In the genomic region with DNA sequence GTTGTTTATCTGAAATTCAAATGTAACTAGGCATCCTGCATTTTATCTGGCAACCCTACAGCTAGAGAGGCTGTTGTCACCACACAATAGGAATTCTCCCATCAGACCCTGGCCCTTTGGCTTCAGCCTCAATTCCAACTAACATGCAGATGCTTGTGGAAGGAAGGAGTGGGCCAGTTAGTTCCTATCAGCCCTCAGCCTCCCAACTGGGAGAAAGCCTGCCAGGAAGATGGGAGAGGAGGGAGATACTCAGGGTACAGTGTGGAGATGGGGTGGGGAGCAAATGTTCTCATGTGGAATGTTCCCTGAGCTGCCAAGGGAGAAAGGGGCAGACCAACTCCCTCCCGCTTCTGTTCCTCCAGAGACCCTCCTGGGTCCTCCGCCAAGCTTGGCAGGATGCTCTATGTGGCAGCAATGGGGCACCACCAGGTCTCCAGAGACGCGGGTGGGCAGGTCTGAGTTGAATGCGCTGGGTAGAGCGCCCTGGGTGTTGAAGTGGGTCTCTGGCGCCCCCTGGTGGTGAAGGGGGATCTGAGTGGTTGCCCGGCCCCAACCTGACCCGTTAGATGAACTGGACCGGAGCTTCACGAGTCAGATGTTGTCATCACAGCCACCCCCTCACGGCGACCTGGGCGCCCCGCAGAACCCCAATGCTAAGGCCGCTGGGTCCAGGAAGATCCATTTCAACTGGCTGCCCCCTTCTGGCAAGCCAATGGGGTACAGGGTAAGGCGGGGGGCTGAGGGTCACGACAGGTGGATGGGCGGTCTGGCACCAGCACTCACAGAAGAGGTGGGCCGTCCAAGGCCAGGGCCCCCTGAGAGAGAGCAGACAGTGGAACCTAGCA, we compare ENCODE assay signal across 8 cellular contexts. TPM values are rescaled to one million over a fixed set of nuclear protein-coding genes. Genes with fewer than 3 reads are reported as not detected.
DNase-seq lines count a peak whose midpoint lies in the region; ATAC-seq and TF ChIP-seq lines count a peak whose summit lies in the region.

No MANE protein-coding gene starts in this region.

- no peaks in the 10 kb centered on the region for H3K9me3 Mint-ChIP-seq in natural killer cell
- H3K9me3 Mint-ChIP-seq in stimulated activated effector memory CD8-positive, alpha-beta T cell treated with anti-CD3 and anti-CD28 coated beads, Interleukin-12 subunit alpha, Interleukin-12 subunit beta, amount 100 ng/mL, for 72 hours = no peaks in the 10 kb centered on the region

- DNase-seq in DND-41 (peak; percentile 83), PC-3 (peak; percentile 79), esophagus muscularis mucosa (ENCODE audit: extremely low spot score) (peak; percentile 97), natural killer cell (peak; percentile 89)
- peak; percentile 55 for DNase-seq in Jurkat, Clone E6-1 (ENCODE audit: low read depth, low spot score)
- DNase-seq in activated T-cell treated with anti-CD3 and anti-CD28 coated beads, Interleukin-2, amount 50 U/mL, for 1 hour = peak; percentile 88
- peak; percentile 90 to 95 for DNase-seq in stimulated activated effector memory CD8-positive, alpha-beta T cell treated with anti-CD3 and anti-CD28 coated beads, Interleukin-12 subunit alpha, Interleukin-12 subunit beta, amount 100 ng/mL, for 72 hours (ENCODE audit: low spot score in 2 of 2)

- peaks cover 32% of the 10 kb centered on the region for H3K4me1 ChIP-seq in DND-41 (ENCODE audit: insufficient read depth, low read length)
- no peaks in the 10 kb centered on the region for H3K4me1 ChIP-seq in PC-3 (ENCODE audit: insufficient read depth, low read length)
- peaks cover 18 to 46% (median 40%) of the 10 kb centered on the region in 4 donors for H3K4me1 ChIP-seq in esophagus muscularis mucosa

- H3K9ac ChIP-seq in DND-41 (ENCODE audit: low read depth, low read length) (peak overlapping the region; percentile 24; the same call in 1 of the 2 replicates), PC-3 (ENCODE audit: low read length) (no peak overlapping the region)

- peaks cover 3 to 7% of the 10 kb centered on the region in 2 donors for H3K27me3 Mint-ChIP-seq in natural killer cell (ENCODE audit: low read depth in 2 of 2)

- 26% methylated on average over 17 of the region's 20 CpGs for WGBS in esophagus muscularis mucosa

- no peaks in the 10 kb centered on the region for H3K9me2 ChIP-seq in PC-3 (replicated peaks; ENCODE audit: low read length)

- intact Hi-C loops in PC-3 (cut with micrococcal nuclease) = loop anchor here (1.0 kb wide), 1 partner anchor 116 kb away; the partner anchor contains the start of gene SMIM5
- intact Hi-C loops in esophagus muscularis mucosa (cut with DNase I) = loop anchor here (1.0 to 2.0 kb wide), 2 partner anchors 77 to 117 kb away; no protein-coding TSS in a partner anchor
- intact Hi-C loops in natural killer cell (cut with micrococcal nuclease) = loop anchor here (1.0 to 2.0 kb wide), 2 partner anchors 116 to 323 kb away; partner anchors contain the start of gene SMIM5

- no peaks in the 10 kb centered on the region for H3K36me3 ChIP-seq in DND-41 (ENCODE audit: insufficient read depth, low read length)
- peaks cover 58% of the 10 kb centered on the region for H3K36me3 ChIP-seq in PC-3 (ENCODE audit: low read depth, low read length)
- H3K36me3 ChIP-seq in esophagus muscularis mucosa = peaks cover 0 to 61% (median 10%) of the 10 kb centered on the region in 4 donors

- no peak for TF ChIP-seq EP300 in esophagus muscularis mucosa (IDR thresholded peaks at IDR 0.05)

- H3K79me2 ChIP-seq in DND-41 (ENCODE audit: insufficient read depth, low read length) (no peaks in the 10 kb centered on the region), PC-3 (ENCODE audit: low read length) (no peaks in the 10 kb centered on the region)

- peak overlapping the region; percentile 45 for H3K4me3 Mint-ChIP-seq in natural killer cell
- no peak overlapping the region for H3K4me3 Mint-ChIP-seq in stimulated activated effector memory CD8-positive, alpha-beta T cell treated with anti-CD3 and anti-CD28 coated beads, Interleukin-12 subunit alpha, Interleukin-12 subunit beta, amount 100 ng/mL, for 72 hours

- POLR2A ChIA-PET in PC-3 (lab: Charles Lee; ENCODE audit: unreplicated experiment) = interaction anchor here (0.6 kb wide), 1 partner anchor 9 kb away, joined by 3 read pairs; no protein-coding TSS in a partner anchor

- H4K20me1 ChIP-seq in DND-41 (ENCODE audit: insufficient read depth, low read length) (no peaks in the 10 kb centered on the region), PC-3 (ENCODE audit: low read length) (no peaks in the 10 kb centered on the region)

- TF ChIP-seq CTCF in DND-41 (IDR thresholded peaks at IDR 0.05; ENCODE audit: borderline replicate concordance, extremely low read depth, low read length, poor library complexity, severe bottlenecking) = peak; percentile 93
- TF ChIP-seq CTCF in PC-3 (conservative IDR thresholded peaks at IDR 0.05; ENCODE audit: low read depth, low read length) = peak; percentile 98
- TF ChIP-seq CTCF in esophagus muscularis mucosa (IDR thresholded peaks at IDR 0.05) = peak; percentile 88 to 95 (median 91)
- peak; percentile 89 for TF ChIP-seq CTCF in natural killer cell (IDR thresholded peaks at IDR 0.05)

- no peak overlapping the region for H3K27ac ChIP-seq in DND-41 (ENCODE audit: low read length)
- H3K27ac ChIP-seq in PC-3 (ENCODE audit: low read length) = no peak overlapping the region
- peak overlapping the region in 1 of 4 donors; percentile 28 for H3K27ac ChIP-seq in esophagus muscularis mucosa (replicated peaks in 1 of 4)

- H3K4me2 ChIP-seq in DND-41 (ENCODE audit: insufficient read depth, low read length) = peak overlapping the region; percentile 63
- H3K4me2 ChIP-seq in PC-3 (ENCODE audit: low read length) = no peak overlapping the region

- BruUV-seq in PC-3 (replicated peaks; lab: Mats Ljungman, UMichigan) = no TSS peak

- no peaks in the 10 kb centered on the region for H3K36me3 Mint-ChIP-seq in natural killer cell
- H3K36me3 Mint-ChIP-seq in stimulated activated effector memory CD8-positive, alpha-beta T cell treated with anti-CD3 and anti-CD28 coated beads, Interleukin-12 subunit alpha, Interleukin-12 subunit beta, amount 100 ng/mL, for 72 hours = peaks cover 4% of the 10 kb centered on the region

- H3K9me3 ChIP-seq in DND-41 (ENCODE audit: insufficient read depth, low read length, severe bottlenecking) (no peaks in the 10 kb centered on the region), PC-3 (ENCODE audit: low read length) (no peaks in the 10 kb centered on the region), esophagus muscularis mucosa (no peaks in the 10 kb centered on the region)

- no peaks in the 10 kb centered on the region for H3F3A ChIP-seq in PC-3 (ENCODE audit: low read length, unreplicated experiment)

- no peak overlapping the region for H3K27ac Mint-ChIP-seq in natural killer cell
- H3K27ac Mint-ChIP-seq in stimulated activated effector memory CD8-positive, alpha-beta T cell treated with anti-CD3 and anti-CD28 coated beads, Interleukin-12 subunit alpha, Interleukin-12 subunit beta, amount 100 ng/mL, for 72 hours = peak overlapping the region; percentile 29

- CTCF ChIA-PET in PC-3 (lab: Charles Lee) = interaction anchor here (0.6 to 1.3 kb wide), 6 partner anchors 66 to 304 kb away, joined by 3 to 9 read pairs (median 4); partner anchors contain the start of gene SMIM5

- no peak for TF ChIP-seq POLR2A in esophagus muscularis mucosa (IDR thresholded peaks at IDR 0.05; ENCODE audit: low read depth)

- H3K4me3 ChIP-seq in DND-41 (ENCODE audit: low read depth in 1 of 2, low read length in 2 of 2) (peak overlapping the region in 1 of 2 experiments; percentile 41; a peak in 1 of 4 replicates), PC-3 (ENCODE audit: low read length) (no peak overlapping the region), esophagus muscularis mucosa (peak overlapping the region in 3 of 4 donors; percentile 1 to 35 (median 21))
- peak overlapping the region; percentile 7; the same call in 1 of the 2 replicates for H3K4me3 ChIP-seq in Jurkat, Clone E6-1 (ENCODE audit: low read length)

- H3K4me1 Mint-ChIP-seq in natural killer cell = peaks cover 13 to 16% of the 10 kb centered on the region in 2 donors
- H3K4me1 Mint-ChIP-seq in stimulated activated effector memory CD8-positive, alpha-beta T cell treated with anti-CD3 and anti-CD28 coated beads, Interleukin-12 subunit alpha, Interleukin-12 subunit beta, amount 100 ng/mL, for 72 hours = peaks cover 21% of the 10 kb centered on the region

- H2AFZ ChIP-seq in DND-41 (ENCODE audit: low read depth, low read length) = peak overlapping the region; percentile 70
- no peak overlapping the region for H2AFZ ChIP-seq in PC-3 (ENCODE audit: low read length)

- ATAC-seq in DND-41 (ENCODE audit: insufficient read depth, low read depth) = peak; percentile 76
- ATAC-seq in PC-3 = peak; percentile 78
- peak; percentile 72 to 85 (median 72) for ATAC-seq in natural killer cell
- peak; percentile 80 for ATAC-seq in stimulated activated effector memory CD8-positive, alpha-beta T cell treated with anti-CD3 and anti-CD28 coated beads, Interleukin-12 subunit alpha, Interleukin-12 subunit beta, amount 100 ng/mL, for 72 hours
- no peak for ATAC-seq in GM21381 (IDR thresholded peaks at IDR 0.05; ENCODE audit: unreplicated experiment)

- H3K27me3 ChIP-seq in DND-41 (ENCODE audit: insufficient read depth, low read length, poor library complexity) (no peaks in the 10 kb centered on the region), PC-3 (ENCODE audit: low read length) (no peaks in the 10 kb centered on the region), esophagus muscularis mucosa (no peaks in the 10 kb centered on the region)

RNA-seq across cellular contexts. Expression of gene GALK1, which starts 15.2 kb away (rescaled TPM):
- polyA plus RNA-seq in Jurkat, Clone E6-1 (2012; ENCODE audit: insufficient read depth, insufficient read length) = 47.6 TPM
- total RNA-seq in PC-3 (2014; rRNA removed) (64.9 and 75.0 TPM in 2 replicates), esophagus muscularis mucosa (10 to 100 TPM; 16.9 to 34.1 (median 24.4) TPM), natural killer cell (10 to 100 TPM; 11.9 to 15.9 (median 12.6) TPM)

RNA-seq across cellular contexts. Expression of gene ITGB4, which starts 28.5 kb away (rescaled TPM):
- 16.1 TPM for polyA plus RNA-seq in Jurkat, Clone E6-1 (2012; ENCODE audit: insufficient read depth, insufficient read length)
- total RNA-seq in PC-3 (2014; rRNA removed) = 273 and 362 TPM in 2 replicates
- 10 to 100 TPM; 36.5 to 57.4 (median 46.6) TPM for total RNA-seq in esophagus muscularis mucosa
- total RNA-seq in natural killer cell = 1 to 10 TPM in 1 of 3 donors, under 1 TPM in 2; 0.38 to 1.0 (median 0.68) TPM

RNA-seq across cellular contexts. Expression of gene UNK, which starts 34.8 kb away (rescaled TPM):
- polyA plus RNA-seq in Jurkat, Clone E6-1 (2012; ENCODE audit: insufficient read depth, insufficient read length) = 43.6 TPM
- total RNA-seq in PC-3 (2014; rRNA removed) (21.8 and 22.9 TPM in 2 replicates), esophagus muscularis mucosa (10 to 100 TPM; 18.0 to 23.7 (median 20.0) TPM), natural killer cell (10 to 100 TPM; 44.2 to 51.3 (median 44.5) TPM)

Comparison
In these comparisons a context has a peak if more than half of its experiments do, and no peak if none do; other contexts are left out.
1. RNA of gene ITGB4, which starts 28.5 kb away (total RNA-seq): 273 to 362 TPM in PC-3 and 36.5 to 57.4 TPM in esophagus muscularis mucosa; 0.38 to 1.0 TPM in natural killer cell; every median in the first group is over 10 times any median in the second.
2. Peak in every context shown above with its lines, with median percentiles within 50 percentile points of each other: DNase-seq and CTCF ChIP-seq.